In the genomic region with DNA sequence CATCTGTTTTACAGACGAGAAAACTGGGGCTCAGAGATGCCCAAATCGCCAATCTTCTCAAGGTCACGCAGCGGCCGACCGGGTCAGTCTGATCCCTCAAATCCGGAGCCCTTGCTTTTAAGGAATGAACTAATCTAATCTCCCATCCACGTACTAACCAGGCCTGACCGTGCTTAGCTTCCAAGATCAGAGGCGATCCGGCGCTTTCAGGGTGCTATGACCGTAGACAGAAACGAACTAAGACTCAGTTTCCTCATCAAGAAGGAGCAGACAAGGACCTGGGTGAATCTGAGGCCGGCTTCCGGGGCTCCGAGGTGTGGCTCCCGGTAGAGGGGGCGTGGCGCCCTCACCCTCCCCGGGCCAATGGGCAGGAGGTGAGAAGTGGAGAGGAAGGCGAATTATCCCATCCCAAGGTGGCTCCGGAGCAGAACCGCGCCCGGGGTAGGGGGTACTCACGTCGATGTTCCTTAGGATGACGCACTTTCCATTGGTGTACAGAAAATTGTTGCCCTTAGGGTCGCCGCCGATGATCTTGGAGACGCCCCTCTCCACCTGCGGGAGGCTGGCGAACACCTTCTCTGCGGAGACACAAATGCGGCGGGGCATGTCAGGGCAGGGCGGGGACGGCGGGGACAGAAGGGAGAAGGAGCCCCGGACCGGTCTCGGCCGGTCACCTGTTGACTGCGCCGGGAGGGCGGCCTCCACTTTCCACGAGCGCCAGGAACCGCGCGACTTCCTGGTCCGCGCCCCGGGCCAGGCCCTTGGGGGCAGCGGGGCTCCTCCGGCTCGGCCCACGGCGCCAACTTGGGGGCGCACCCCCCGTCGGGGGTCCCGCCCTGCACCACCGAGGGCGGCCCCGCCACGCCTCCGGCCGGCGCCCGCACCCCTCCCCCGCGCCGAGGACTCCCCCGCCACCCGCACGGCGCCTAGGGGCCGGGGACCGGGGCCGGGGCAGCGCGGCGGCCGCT, we compare ENCODE assay signal across 7 cellular contexts. TPM values are rescaled to one million over a fixed set of nuclear protein-coding genes. Genes with fewer than 3 reads are reported as not detected.
DNase-seq lines count a peak whose midpoint lies in the region; ATAC-seq and TF ChIP-seq lines count a peak whose summit lies in the region.

No MANE protein-coding gene starts in this region.

- no peak for TF ChIP-seq RAD21 in HCT116 (IDR thresholded peaks at IDR 0.05; ENCODE audit: low read depth)

- ATAC-seq in GM18499 (IDR thresholded peaks at IDR 0.05; ENCODE audit: insufficient read depth, unreplicated experiment) (peak; percentile 16), HCT116 (peak; percentile 61)

- peaks cover 50% of the 10 kb centered on the region for H3K36me3 Mint-ChIP-seq in stimulated activated naive CD8-positive, alpha-beta T cell treated with anti-CD3 and anti-CD28 coated beads, Interleukin-15, Interleukin-2, amounts not matched to agents 100 ng/mL and 50 ng/mL, for 24 hours (ENCODE audit: low read depth)

- H3K4me3 ChIP-seq in HCT116 (replicated peaks in 1 of 2; ENCODE audit: low read depth in 1 of 2, low read length in 2 of 2) (peak overlapping the region; percentile 71 to 83), ectodermal cell (ENCODE audit: insufficient read depth, low read depth, low read length) (peak overlapping the region; percentile 87), mononuclear cell (ENCODE audit: low read length) (peak overlapping the region; percentile 78)

- no peaks in the 10 kb centered on the region for H3K9me3 ChIP-seq in HCT116 (ENCODE audit: control insufficient read depth in 1 of 2, insufficient read depth in 1 of 2, low read depth in 1 of 2, low read length in 2 of 2)
- no peaks in the 10 kb centered on the region for H3K9me3 ChIP-seq in ectodermal cell (ENCODE audit: control insufficient read depth, low read length)
- H3K9me3 ChIP-seq in mononuclear cell (ENCODE audit: low read depth, low read length), result no peaks in the 10 kb centered on the region

- H3K36me3 ChIP-seq in HCT116 (ENCODE audit: control insufficient read depth in 1 of 2, insufficient read depth in 2 of 2, low read length in 2 of 2) (peaks cover 33 to 46% of the 10 kb centered on the region in 2 experiments), ectodermal cell (ENCODE audit: control insufficient read depth, insufficient read depth, low read length) (peaks cover 22% of the 10 kb centered on the region)

- H3K4me3 Mint-ChIP-seq in stimulated activated naive CD8-positive, alpha-beta T cell treated with anti-CD3 and anti-CD28 coated beads, Interleukin-15, Interleukin-2, amounts not matched to agents 100 ng/mL and 50 ng/mL, for 24 hours, result peak overlapping the region; percentile 97

- H3K9ac ChIP-seq in HCT116 (ENCODE audit: low read length), result peak overlapping the region; percentile 77

- H3K27me3 ChIP-seq in HCT116 (ENCODE audit: insufficient read depth, low read length), result no peaks in the 10 kb centered on the region
- H3K27me3 ChIP-seq in ectodermal cell (ENCODE audit: control insufficient read depth, insufficient read depth, low read length, poor library complexity, severe bottlenecking), result no peaks in the 10 kb centered on the region
- H3K27me3 ChIP-seq in mononuclear cell (ENCODE audit: insufficient read depth, low read length), result no peaks in the 10 kb centered on the region

- no TSS peak for BruUV-seq in HCT116 (replicated peaks; lab: Mats Ljungman, UMichigan)

- RAD21 ChIA-PET in HCT116 (lab: Charles Lee; ENCODE audit: low non-redundant PET in 1 of 2, low total read pairs in 2 of 2, uncharacterized antibody in 2 of 2, unreplicated experiment in 2 of 2), result no interaction called here

- intact Hi-C loops in HCT116 (cut with micrococcal nuclease), result loop anchor here (5.0 kb wide), 1 partner anchor 1626 kb away; no protein-coding TSS in a partner anchor

- TF ChIP-seq POLR2A in HCT116 (IDR thresholded peaks at IDR 0.05; ENCODE audit: borderline replicate concordance, extremely low read depth, insufficient read depth, insufficient read length), result no peak

- POLR2A ChIA-PET in HCT116 (lab: Charles Lee), result interaction anchor here (0.6 to 3.2 kb wide), 11 partner anchors 9 to 448 kb away, joined by 3 to 38 read pairs (median 5); a partner anchor contains a TSS

- no peaks in the 10 kb centered on the region for H3K9me3 Mint-ChIP-seq in stimulated activated naive CD8-positive, alpha-beta T cell treated with anti-CD3 and anti-CD28 coated beads, Interleukin-15, Interleukin-2, amounts not matched to agents 100 ng/mL and 50 ng/mL, for 24 hours

- H3K79me2 ChIP-seq in HCT116 (ENCODE audit: insufficient read depth, low read length), result peaks cover 53% of the 10 kb centered on the region

- 6 to 8% methylated on average over 87 of the region's 87 CpGs for WGBS in ectodermal cell, 2 experiments

- H4K20me1 ChIP-seq in HCT116 (ENCODE audit: insufficient read depth), result peaks cover 7% of the 10 kb centered on the region; the same call in 1 of the 2 replicates

- peak overlapping the region; percentile 93 for H3K4me2 ChIP-seq in HCT116 (ENCODE audit: low read length)

- peaks cover 77% of the 10 kb centered on the region for H3K4me1 Mint-ChIP-seq in stimulated activated naive CD8-positive, alpha-beta T cell treated with anti-CD3 and anti-CD28 coated beads, Interleukin-15, Interleukin-2, amounts not matched to agents 100 ng/mL and 50 ng/mL, for 24 hours (ENCODE audit: low read depth)

- H3K27ac ChIP-seq in HCT116 (ENCODE audit: low read depth, low read length), result peak overlapping the region; percentile 77
- peak overlapping the region; percentile 67 for H3K27ac ChIP-seq in ectodermal cell (ENCODE audit: insufficient read depth, low read depth, low read length, poor library complexity, severe bottlenecking)

- peaks cover 9 to 27% of the 10 kb centered on the region in 2 experiments for H3K4me1 ChIP-seq in HCT116 (ENCODE audit: control insufficient read depth in 1 of 2, insufficient read depth in 2 of 2, low read length in 2 of 2)
- peaks cover 19% of the 10 kb centered on the region for H3K4me1 ChIP-seq in ectodermal cell (ENCODE audit: control insufficient read depth, insufficient read depth, low read length)
- H3K4me1 ChIP-seq in mononuclear cell (ENCODE audit: insufficient read depth, low read length), result peaks cover 69% of the 10 kb centered on the region

- peak overlapping the region; percentile 93 for H3K27ac Mint-ChIP-seq in stimulated activated naive CD8-positive, alpha-beta T cell treated with anti-CD3 and anti-CD28 coated beads, Interleukin-15, Interleukin-2, amounts not matched to agents 100 ng/mL and 50 ng/mL, for 24 hours

- TF ChIP-seq CTCF in HCT116 (IDR thresholded peaks at IDR 0.05 in 2 of 3, conservative IDR thresholded peaks at IDR 0.05 in 1 of 3; ENCODE audit: borderline replicate concordance in 1 of 3, insufficient read depth in 1 of 3, low read depth in 2 of 3, low read length in 2 of 3), result no peak

- H3K27me3 Mint-ChIP-seq in stimulated activated naive CD8-positive, alpha-beta T cell treated with anti-CD3 and anti-CD28 coated beads, Interleukin-15, Interleukin-2, amounts not matched to agents 100 ng/mL and 50 ng/mL, for 24 hours, result no peaks in the 10 kb centered on the region

- H3K9me2 ChIP-seq in HCT116 (ENCODE audit: insufficient read depth), result no peaks in the 10 kb centered on the region

- CTCF ChIA-PET in HCT116 (lab: Charles Lee), result interaction anchor here (1.2 kb wide), 1 partner anchor 9 kb away, joined by 4 read pairs; no protein-coding TSS in a partner anchor

- H2AFZ ChIP-seq in HCT116 (ENCODE audit: low read depth, low read length, poor library complexity, severe bottlenecking), result no peak overlapping the region

- DNase-seq in HCT116 (ENCODE audit: low read depth, low spot score) (peak; percentile 28), NAMALWA (ENCODE audit: low spot score) (peak; percentile 59)
- DNase-seq in activated CD4-positive, alpha-beta T cell treated with anti-CD3 and anti-CD28 coated beads, Interleukin-2, amount 50 U/mL, for 4 hours, result peak; percentile 57 to 62

TF ChIP-seq in HCT116, 20 proteins besides CTCF, POLR2A, EP300 and RAD21:
- TF ChIP-seq SRF (IDR thresholded peaks at IDR 0.05; ENCODE audit: low read depth) (no peak), TCF7L2 (IDR thresholded peaks at IDR 0.05; ENCODE audit: borderline replicate concordance, extremely low read depth, insufficient read depth, insufficient read length) (no peak), EGR1 (IDR thresholded peaks at IDR 0.05; ENCODE audit: low read depth) (no peak), YY1 (IDR thresholded peaks at IDR 0.05; ENCODE audit: extremely low read depth, insufficient replicate concordance, low read depth, low read length) (peak; percentile 22), ELF1 (IDR thresholded peaks at IDR 0.05; ENCODE audit: borderline replicate concordance, low read depth) (no peak), POLR2AphosphoS5 (IDR thresholded peaks at IDR 0.05; ENCODE audit: low read depth, low read length) (peak; percentile 51), ZFX (IDR thresholded peaks at IDR 0.05) (peak; percentile 70), SP1 (IDR thresholded peaks at IDR 0.05; ENCODE audit: low read depth) (no peak)
- TF ChIP-seq, protein P1, sequence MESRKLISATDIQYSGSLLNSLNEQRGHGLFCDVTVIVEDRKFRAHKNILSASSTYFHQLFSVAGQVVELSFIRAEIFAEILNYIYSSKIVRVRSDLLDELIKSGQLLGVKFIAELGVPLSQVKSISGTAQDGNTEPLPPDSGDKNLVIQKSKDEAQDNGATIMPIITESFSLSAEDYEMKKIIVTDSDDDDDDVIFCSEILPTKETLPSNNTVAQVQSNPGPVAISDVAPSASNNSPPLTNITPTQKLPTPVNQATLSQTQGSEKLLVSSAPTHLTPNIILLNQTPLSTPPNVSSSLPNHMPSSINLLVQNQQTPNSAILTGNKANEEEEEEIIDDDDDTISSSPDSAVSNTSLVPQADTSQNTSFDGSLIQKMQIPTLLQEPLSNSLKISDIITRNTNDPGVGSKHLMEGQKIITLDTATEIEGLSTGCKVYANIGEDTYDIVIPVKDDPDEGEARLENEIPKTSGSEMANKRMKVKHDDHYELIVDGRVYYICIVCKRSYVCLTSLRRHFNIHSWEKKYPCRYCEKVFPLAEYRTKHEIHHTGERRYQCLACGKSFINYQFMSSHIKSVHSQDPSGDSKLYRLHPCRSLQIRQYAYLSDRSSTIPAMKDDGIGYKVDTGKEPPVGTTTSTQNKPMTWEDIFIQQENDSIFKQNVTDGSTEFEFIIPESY (IDR thresholded peaks at IDR 0.05; ENCODE audit: extremely low read depth, insufficient replicate concordance, low read length), result no peak

RNA-seq across cellular contexts. Expression of a gene that starts 0.7 kb away (rescaled TPM):
- total RNA-seq in HCT116 (2021; ENCODE audit: unreplicated experiment) (223 TPM), mononuclear cell (135 TPM)
- 207 and 243 TPM in 2 replicates for polyA plus RNA-seq in HCT116 (2012)
- polyA plus RNA-seq in ectodermal cell (2013, experiment 1 of 4), result 167 TPM
- polyA plus RNA-seq in ectodermal cell (2013, experiment 2 of 4), result 191 TPM
- polyA plus RNA-seq in ectodermal cell (2013, experiment 3 of 4), result 113 TPM
- polyA plus RNA-seq in ectodermal cell (2013, experiment 4 of 4), result 117 TPM

Comparison
In these comparisons a context has a peak if more than half of its experiments do, and no peak if none do; other contexts are left out.
1. Peak in every context shown above with its lines: DNase-seq, ATAC-seq, H3K4me3 ChIP-seq and H3K27ac ChIP-seq.